1 cellular context compared by ENCODE assay signal in genomic region chr5:181198905-181199519, GRCh38.
A peak's percentile ranks its signal among the peaks of the same experiment; 100 is the strongest.
TF ChIP-seq lines count a peak whose summit lies in the region.

No MANE protein-coding gene starts in this region.

TF ChIP-seq in H1, 55 proteins besides CTCF, POLR2A, EP300 and RAD21:
- TF ChIP-seq EZH2 (IDR thresholded peaks at IDR 0.05; ENCODE audit: low read depth, low read length, severe bottlenecking) (no peak), RFX5 (IDR thresholded peaks at IDR 0.05; ENCODE audit: borderline replicate concordance, low read depth, low read length) (no peak), SP4 (IDR thresholded peaks at IDR 0.05; ENCODE audit: low read length) (no peak), SUZ12 (IDR thresholded peaks at IDR 0.05; ENCODE audit: low read length) (no peak), SRF (IDR thresholded peaks at IDR 0.05; ENCODE audit: low read depth, low read length) (no peak), TCF12 (IDR thresholded peaks at IDR 0.05; ENCODE audit: low read depth, low read length) (0 out of 2 replicates have a peak, but pooled peaks have one; percentile 24), HDAC6 (IDR thresholded peaks at IDR 0.05; ENCODE audit: low read depth, low read length) (no peak), E2F6 (IDR thresholded peaks at IDR 0.05) (no peak), TAF7 (optimal IDR thresholded peaks at IDR 0.05; ENCODE audit: borderline replicate concordance, low read depth, low read length) (no peak), JUN (IDR thresholded peaks at IDR 0.05; ENCODE audit: low read depth, low read length) (no peak), ASH2L (IDR thresholded peaks at IDR 0.05; ENCODE audit: low read length) (no peak), KDM4A (IDR thresholded peaks at IDR 0.05; ENCODE audit: low read depth, low read length, severe bottlenecking) (no peak), HDAC2 (IDR thresholded peaks at IDR 0.05; ENCODE audit: borderline replicate concordance in 1 of 2, low read depth in 2 of 2, low read length in 2 of 2) (no peak), TEAD4 (IDR thresholded peaks at IDR 0.05; ENCODE audit: low read depth, low read length) (peak; percentile 42; the same call in 1 of the 2 replicates), CHD2 (IDR thresholded peaks at IDR 0.05; ENCODE audit: low read length) (no peak), CBX8 (IDR thresholded peaks at IDR 0.05; ENCODE audit: borderline replicate concordance, low read depth, low read length) (no peak), SIN3A (conservative IDR thresholded peaks at IDR 0.05 in 1 of 2, IDR thresholded peaks at IDR 0.05 in 1 of 2; ENCODE audit: low read depth in 1 of 2, low read length in 2 of 2) (0 out of 4 replicates have a peak, but pooled peaks of 1 of the 2 experiments have one; percentile 26)
TF ChIP-seq in H1: peak in this region for 3.
